ENCODE assay signal across 1 cellular context in genomic region chr4:48346594-48346993, GRCh38.
TF ChIP-seq lines count a peak whose summit lies in the region.

No MANE protein-coding gene starts in this region.

TF ChIP-seq in IMR-90, 13 proteins besides CTCF, POLR2A, EP300 and RAD21:
- TF ChIP-seq MXI1 (IDR thresholded peaks at IDR 0.05; ENCODE audit: borderline replicate concordance, low read depth, low read length) (no peak), ELK1 (IDR thresholded peaks at IDR 0.05; ENCODE audit: borderline replicate concordance, low read depth, low read length) (no peak), MAFK (IDR thresholded peaks at IDR 0.05; ENCODE audit: low read depth, low read length) (no peak), CEBPB (IDR thresholded peaks at IDR 0.05; ENCODE audit: low read depth, low read length) (no peak), SMC3 (IDR thresholded peaks at IDR 0.05; ENCODE audit: low read depth, low read length) (no peak), FOS (IDR thresholded peaks at IDR 0.05; ENCODE audit: low read depth, low read length) (no peak), RCOR1 (IDR thresholded peaks at IDR 0.05; ENCODE audit: insufficient replicate concordance, low read length) (no peak), MAZ (IDR thresholded peaks at IDR 0.05; ENCODE audit: borderline replicate concordance, low read depth, low read length) (no peak), CHD1 (IDR thresholded peaks at IDR 0.05; ENCODE audit: low read depth, low read length) (no peak), NFE2L2 (IDR thresholded peaks at IDR 0.05; ENCODE audit: low read depth, low read length) (no peak), USF2 (IDR thresholded peaks at IDR 0.05; ENCODE audit: low read depth, low read length) (no peak), RFX5 (IDR thresholded peaks at IDR 0.05; ENCODE audit: low read depth, low read length) (no peak), BHLHE40 (IDR thresholded peaks at IDR 0.05; ENCODE audit: low read depth, low read length) (no peak)
